26 cellular contexts compared by ENCODE assay signal in genomic region chr7:51265066-51265907, GRCh38. TPM values are rescaled to one million over a fixed set of nuclear protein-coding genes. Genes with fewer than 3 reads are reported as not detected.
DNase-seq lines count a peak whose midpoint lies in the region; ATAC-seq and TF ChIP-seq lines count a peak whose summit lies in the region.
"Had no signal": no experiment of that assay in that cellular context is flagged by ENCODE, and none has a peak within 500 bp of the region (broad histone marks: within the 10 kb centered on the region; RNA-seq: fewer than 3 reads in every experiment).

No MANE protein-coding gene starts in this region.

- H3K4me3 ChIP-seq in mucosa of descending colon (no peak overlapping the region), suprapubic skin (no peak overlapping the region)
- H3K4me3 ChIP-seq: heart right ventricle, lower lobe of right lung, spleen had no signal

- 80% methylated on average over 11 of the region's 12 CpGs for WGBS in suprapubic skin

- H3K27me3 Mint-ChIP-seq in activated naive CD8-positive, alpha-beta T cell treated with anti-CD3 and anti-CD28 coated beads, Interleukin-2, amount 50 U/mL, for 24 hours = no peaks in the 10 kb centered on the region
- H3K27me3 Mint-ChIP-seq: dendritic cell treated with granulocyte-macrophage colony-stimulating factor and Interleukin-4, amounts not matched to agents 40 ng/mL and 50 ng/mL, for 4 days had no signal

- no peak overlapping the region for H3K27ac Mint-ChIP-seq in activated naive CD8-positive, alpha-beta T cell treated with anti-CD3 and anti-CD28 coated beads, Interleukin-2, amount 50 U/mL, for 24 hours
- H3K27ac Mint-ChIP-seq: dendritic cell treated with granulocyte-macrophage colony-stimulating factor and Interleukin-4, amounts not matched to agents 40 ng/mL and 50 ng/mL, for 4 days; stimulated activated naive CD8-positive, alpha-beta T cell treated with anti-CD3 and anti-CD28 coated beads, Interleukin-15, Interleukin-2, amounts not matched to agents 100 ng/mL and 50 ng/mL, for 24 hours had no signal

- no peaks in the 10 kb centered on the region for H3K9me3 ChIP-seq in mucosa of descending colon
- no peaks in the 10 kb centered on the region for H3K9me3 ChIP-seq in suprapubic skin
- H3K9me3 ChIP-seq: BE2C, heart right ventricle, lower lobe of right lung, spleen had no signal

- H3K36me3 ChIP-seq in mucosa of descending colon (ENCODE audit: low read depth) (no peaks in the 10 kb centered on the region), suprapubic skin (no peaks in the 10 kb centered on the region)
- H3K36me3 ChIP-seq: BE2C, heart right ventricle, lower lobe of right lung, spleen had no signal

- H3K9me3 Mint-ChIP-seq in activated naive CD8-positive, alpha-beta T cell treated with anti-CD3 and anti-CD28 coated beads, Interleukin-2, amount 50 U/mL, for 24 hours = no peaks in the 10 kb centered on the region
- H3K9me3 Mint-ChIP-seq: activated T-cell treated with anti-CD3 and anti-CD28 coated beads, Interleukin-2, amount 50 U/mL, for 4 hours; dendritic cell treated with granulocyte-macrophage colony-stimulating factor and Interleukin-4, amounts not matched to agents 40 ng/mL and 50 ng/mL, for 4 days; stimulated activated naive CD8-positive, alpha-beta T cell treated with anti-CD3 and anti-CD28 coated beads, Interleukin-15, Interleukin-2, amounts not matched to agents 100 ng/mL and 50 ng/mL, for 24 hours had no signal

- H3K27ac ChIP-seq in angular gyrus (ENCODE audit: low read depth, low read length) (peak overlapping the region; percentile 7), suprapubic skin (peak overlapping the region; percentile 51)
- H3K27ac ChIP-seq: HL-60, lower lobe of right lung, spleen had no signal

- peaks cover 51% of the 10 kb centered on the region for H3K4me1 ChIP-seq in mucosa of descending colon (ENCODE audit: low read depth)
- peaks cover 36% of the 10 kb centered on the region for H3K4me1 ChIP-seq in suprapubic skin
- H3K4me1 ChIP-seq: BE2C, spleen had no signal

- H3K4me1 Mint-ChIP-seq in activated naive CD8-positive, alpha-beta T cell treated with anti-CD3 and anti-CD28 coated beads, Interleukin-2, amount 50 U/mL, for 24 hours = no peaks in the 10 kb centered on the region

- no peak for TF ChIP-seq EP300 in suprapubic skin (IDR thresholded peaks at IDR 0.05)

- intact Hi-C loops in mucosa of descending colon (cut with DNase I, micrococcal nuclease) = no loop called here

- DNase-seq in NCI-H526 (lab: John Stamatoyannopoulos, UW) = peak; percentile 34 to 74
- DNase-seq in NCI-H526 treated with DMSO at 0.1 percent for 48 hours (lab: John Stamatoyannopoulos, UW) = no peak
- peak; percentile 73 to 80 (median 78) for DNase-seq in mucosa of descending colon
- DNase-seq in suprapubic skin (ENCODE audit: low spot score in 2 of 2) = no peak
- no peak for DNase-seq in activated CD4-positive, alpha-beta T cell treated with anti-CD3 and anti-CD28 coated beads for 1 hour
- DNase-seq in T-helper 9 cell = no peak
- DNase-seq in activated naive CD8-positive, alpha-beta T cell treated with anti-CD3 and anti-CD28 coated beads, Interleukin-2, amount 50 U/mL, for 24 hours = no peak
- DNase-seq: activated CD4-positive, CD25-positive, alpha-beta regulatory T cell treated with anti-CD3 and anti-CD28 coated beads, Interleukin-2, amount 50 U/mL, for 72 hours; activated CD8-positive, alpha-beta memory T cell treated with anti-CD3 and anti-CD28 coated beads for 24 hours; activated naive CD4-positive, alpha-beta T cell treated with Interleukin-2 at 50 U/mL for 16 hours; activated T-cell treated with anti-CD3 and anti-CD28 coated beads, Interleukin-2, amount 50 U/mL, for 4 hours; anterior cingulate cortex; BE2C; COR-L47; GOT3; heart right ventricle; lower lobe of right lung; NCI-H1105 treated with DMSO at 0.1 percent for 48 hours; retina; SHP77; spleen; stimulated activated CD4-positive, alpha-beta T cell treated with anti-CD3 and anti-CD28 coated beads, Interleukin-4, amount 100 ng/mL, for 24 hours had no signal

- TF ChIP-seq CTCF in mucosa of descending colon (IDR thresholded peaks at IDR 0.05) (no peak), suprapubic skin (IDR thresholded peaks at IDR 0.05) (no peak)

- no peaks in the 10 kb centered on the region for H3K27me3 ChIP-seq in suprapubic skin
- H3K27me3 ChIP-seq: BE2C, heart right ventricle, spleen had no signal

- no peaks in the 10 kb centered on the region for H3K36me3 Mint-ChIP-seq in activated naive CD8-positive, alpha-beta T cell treated with anti-CD3 and anti-CD28 coated beads, Interleukin-2, amount 50 U/mL, for 24 hours (ENCODE audit: low read depth)

- peak; percentile 68 for ATAC-seq in mucosa of descending colon
- ATAC-seq in activated naive CD8-positive, alpha-beta T cell treated with anti-CD3 and anti-CD28 coated beads, Interleukin-2, amount 50 U/mL, for 24 hours = no peak
- ATAC-seq: activated T-cell treated with anti-CD3 and anti-CD28 coated beads, Interleukin-2, amount 50 U/mL, for 4 hours; heart right ventricle; lower lobe of right lung had no signal

- H3K4me3 Mint-ChIP-seq in activated naive CD8-positive, alpha-beta T cell treated with anti-CD3 and anti-CD28 coated beads, Interleukin-2, amount 50 U/mL, for 24 hours = no peak overlapping the region
- H3K4me3 Mint-ChIP-seq: activated T-cell treated with anti-CD3 and anti-CD28 coated beads, Interleukin-2, amount 50 U/mL, for 4 hours; dendritic cell treated with granulocyte-macrophage colony-stimulating factor and Interleukin-4, amounts not matched to agents 40 ng/mL and 50 ng/mL, for 4 days; stimulated activated naive CD8-positive, alpha-beta T cell treated with anti-CD3 and anti-CD28 coated beads, Interleukin-15, Interleukin-2, amounts not matched to agents 100 ng/mL and 50 ng/mL, for 24 hours had no signal

- TF ChIP-seq POLR2A in suprapubic skin (IDR thresholded peaks at IDR 0.05) = no peak

RNA-seq across cellular contexts. Expression of gene COBL, which starts 51.3 kb away (rescaled TPM):
- total RNA-seq in mucosa of descending colon (10 to 100 TPM; 48.6 to 91.8 (median 56.6) TPM), suprapubic skin (100 to 1,000 TPM in 1 of 4 donors, 10 to 100 TPM in 3; 50.2 to 156 (median 65.1) TPM)

Comparison
In these comparisons a context has a peak if more than half of its experiments do, and no peak if none do; other contexts are left out.
1. DNase-seq: peak in NCI-H526 (2 of 2) and mucosa of descending colon (3 of 3); none in NCI-H526 treated with DMSO at 0.1 percent for 48 hours (single experiment), suprapubic skin (0 of 2), activated CD4-positive, alpha-beta T cell treated with anti-CD3 and anti-CD28 coated beads for 1 hour (single experiment), T-helper 9 cell (single experiment) and activated naive CD8-positive, alpha-beta T cell treated with anti-CD3 and anti-CD28 coated beads, Interleukin-2, amount 50 U/mL, for 24 hours (single experiment).